In genomic region chr1:91884459-91885290, GRCh38 we compare ENCODE assay signal across 8 cellular contexts. TPM values are rescaled to one million over a fixed set of nuclear protein-coding genes. Genes with fewer than 3 reads are reported as not detected.
A peak's percentile ranks its signal among the peaks of the same experiment; 100 is the strongest.
DNase-seq lines count a peak whose midpoint lies in the region; ATAC-seq and TF ChIP-seq lines count a peak whose summit lies in the region.

No MANE protein-coding gene starts in this region.

- H3K36me3 ChIP-seq in heart right ventricle: no peaks in the 10 kb centered on the region

- TF ChIP-seq POLR2A in GM18505 (IDR thresholded peaks at IDR 0.05; ENCODE audit: borderline replicate concordance, extremely low read depth, insufficient read depth, insufficient read length): no peak

- H3K4me3 Mint-ChIP-seq in activated naive CD4-positive, alpha-beta T cell treated with anti-CD3 and anti-CD28 coated beads, Interleukin-2, amount 50 U/mL, for 24 hours: peak overlapping the region; percentile 98

- H3K27ac ChIP-seq in heart right ventricle: peak overlapping the region; percentile 88 to 98 (median 92)

- peaks cover 0 to 52% (median 32%) of the 10 kb centered on the region in 9 donors for H3K4me1 ChIP-seq in heart right ventricle

- no peaks in the 10 kb centered on the region for H3K9me3 Mint-ChIP-seq in activated naive CD4-positive, alpha-beta T cell treated with anti-CD3 and anti-CD28 coated beads, Interleukin-2, amount 50 U/mL, for 24 hours

- H3K9me3 ChIP-seq in heart right ventricle: no peaks in the 10 kb centered on the region

- peak overlapping the region; percentile 69 for H3K4me3 ChIP-seq in GM08714 (ENCODE audit: low read length)
- peak overlapping the region; percentile 78 to 100 (median 91) for H3K4me3 ChIP-seq in heart right ventricle
- peak overlapping the region; percentile 71 for H3K4me3 ChIP-seq in retinal pigment epithelial cell (ENCODE audit: low read length)

- no peaks in the 10 kb centered on the region for H3K27me3 Mint-ChIP-seq in activated naive CD4-positive, alpha-beta T cell treated with anti-CD3 and anti-CD28 coated beads, Interleukin-2, amount 50 U/mL, for 24 hours

- intact Hi-C loops in heart right ventricle (cut with DNase I): loop anchor here in 8 of 10 donors (2.0 to 10.0 kb wide), 12 partner anchors 37 to 330 kb away; no protein-coding TSS in a partner anchor

- WGBS in heart right ventricle, 2 donors: 5 to 6% methylated on average over 25 of the region's 25 CpGs

- peaks cover 0 to 44% (median 0%) of the 10 kb centered on the region in 7 donors for H3K27me3 ChIP-seq in heart right ventricle

- DNase-seq in NCI-H524 treated with DMSO at 0.1 percent for 48 hours (lab: John Stamatoyannopoulos, UW): peak; percentile 2
- DNase-seq in heart right ventricle: peak; percentile 20 to 39
- no peak for DNase-seq in retinal pigment epithelial cell (ENCODE audit: low read depth)
- DNase-seq in central memory CD4-positive, alpha-beta T cell: no peak

- H3K4me1 Mint-ChIP-seq in activated naive CD4-positive, alpha-beta T cell treated with anti-CD3 and anti-CD28 coated beads, Interleukin-2, amount 50 U/mL, for 24 hours: peaks cover 39% of the 10 kb centered on the region

- peak in 7 of 8 donors; percentile 18 to 56 (median 42) for ATAC-seq in heart right ventricle
- ATAC-seq in GM18505 (IDR thresholded peaks at IDR 0.05; ENCODE audit: unreplicated experiment): no peak
- ATAC-seq in GM19455 (IDR thresholded peaks at IDR 0.05; ENCODE audit: unreplicated experiment): no peak

- H3K27ac Mint-ChIP-seq in activated naive CD4-positive, alpha-beta T cell treated with anti-CD3 and anti-CD28 coated beads, Interleukin-2, amount 50 U/mL, for 24 hours: peak overlapping the region; percentile 89

- H3K36me3 Mint-ChIP-seq in activated naive CD4-positive, alpha-beta T cell treated with anti-CD3 and anti-CD28 coated beads, Interleukin-2, amount 50 U/mL, for 24 hours: no peaks in the 10 kb centered on the region

- TF ChIP-seq CTCF in heart right ventricle (IDR thresholded peaks at IDR 0.05) (no peak), retinal pigment epithelial cell (conservative IDR thresholded peaks at IDR 0.05; ENCODE audit: low read depth, low read length) (no peak)

RNA-seq across cellular contexts. Expression of gene TGFBR3, which starts 1.3 kb away (rescaled TPM):
- 10 to 100 TPM; 11.9 to 36.7 (median 26.4) TPM for total RNA-seq in heart right ventricle
- polyA plus RNA-seq in heart right ventricle: 10 to 100 TPM in 1 of 2 donors, 1 to 10 TPM in 1; 6.6 to 11.2 TPM

Comparison
In these comparisons a context has a peak if more than half of its experiments do, and no peak if none do; other contexts are left out.
1. DNase-seq: peak in NCI-H524 treated with DMSO at 0.1 percent for 48 hours (single experiment) and heart right ventricle (2 of 2); none in retinal pigment epithelial cell (single experiment) and central memory CD4-positive, alpha-beta T cell (single experiment).
2. ATAC-seq: peak in heart right ventricle (7 of 8); none in GM18505 (single experiment) and GM19455 (single experiment).
3. Peak in every context shown above with its lines, with median percentiles within 50 percentile points of each other: H3K4me3 ChIP-seq.